ENCODE assay signal across 9 cellular contexts in the genomic region with DNA sequence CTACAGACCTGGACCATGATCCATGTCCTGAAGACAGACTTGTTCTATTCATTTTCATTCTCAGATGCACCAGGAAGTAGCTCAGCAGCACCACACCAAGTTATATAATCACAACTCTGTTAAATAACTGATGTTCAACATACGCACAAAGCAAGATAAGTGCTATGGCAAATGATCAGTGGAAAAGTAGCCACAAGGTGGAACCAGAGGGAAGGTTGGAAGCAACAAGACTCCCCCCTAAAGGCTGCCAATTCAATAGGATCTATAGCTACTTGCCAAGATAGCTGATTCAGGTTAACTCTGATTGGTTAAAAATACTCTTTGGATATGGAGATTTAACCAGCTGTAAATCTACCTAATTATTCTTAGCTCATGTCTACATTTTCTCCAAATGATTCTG. TPM values are rescaled to one million over a fixed set of nuclear protein-coding genes. Genes with fewer than 3 reads are reported as not detected.
DNase-seq lines count a peak whose midpoint lies in the region; ATAC-seq, FAIRE-seq and TF ChIP-seq lines count a peak whose summit lies in the region.
"Had no signal": no experiment of that assay in that cellular context is flagged by ENCODE, and none has a peak within 500 bp of the region (broad histone marks: within the 10 kb centered on the region; RNA-seq: fewer than 3 reads in every experiment).

No MANE protein-coding gene starts in this region.

- intact Hi-C loops in right lobe of liver (cut with DNase I): no loop called here

- peak; percentile 65 for FAIRE-seq in astrocyte (lab: Jason Lieb, UNC)
- FAIRE-seq: endometrium had no signal

- WGBS in right lobe of liver (ENCODE audit: insufficient coverage, low coverage, low lambda C conversion rate, missing lambda C conversion rate): 13% methylated on average over 1 of the region's 1 CpG

- H3K27me3 ChIP-seq in astrocyte (ENCODE audit: insufficient read depth, low read length) (no peaks in the 10 kb centered on the region), right lobe of liver (peaks cover 0 to 5% of the 10 kb centered on the region in 2 donors)

- H3K9me3 Mint-ChIP-seq in astrocyte (ENCODE audit: unreplicated experiment): no peaks in the 10 kb centered on the region
- H3K9me3 Mint-ChIP-seq in activated naive CD8-positive, alpha-beta T cell treated with anti-CD3 and anti-CD28 coated beads, Interleukin-2, amount 50 U/mL, for 24 hours: no peaks in the 10 kb centered on the region

- peak; percentile 72 to 81 (median 74) for ATAC-seq in right lobe of liver
- ATAC-seq in activated naive CD8-positive, alpha-beta T cell treated with anti-CD3 and anti-CD28 coated beads, Interleukin-2, amount 50 U/mL, for 24 hours: no peak
- ATAC-seq in HG02759 (IDR thresholded peaks at IDR 0.05; ENCODE audit: unreplicated experiment): no peak

- peak overlapping the region; percentile 69 for H3K4me2 ChIP-seq in astrocyte (ENCODE audit: low read length)

- H3K27me3 Mint-ChIP-seq in astrocyte (ENCODE audit: low read depth, unreplicated experiment): no peaks in the 10 kb centered on the region
- no peaks in the 10 kb centered on the region for H3K27me3 Mint-ChIP-seq in activated naive CD8-positive, alpha-beta T cell treated with anti-CD3 and anti-CD28 coated beads, Interleukin-2, amount 50 U/mL, for 24 hours

- peaks cover 13% of the 10 kb centered on the region for H3K4me1 ChIP-seq in astrocyte (ENCODE audit: insufficient read depth, low read length)
- H3K4me1 ChIP-seq in right lobe of liver: no peaks in the 10 kb centered on the region

- H3K27ac ChIP-seq in astrocyte (ENCODE audit: low read depth, low read length) (peak overlapping the region; percentile 47), right lobe of liver (no peak overlapping the region)

- peak overlapping the region; percentile 79 for H3K27ac Mint-ChIP-seq in astrocyte (ENCODE audit: unreplicated experiment)
- no peak overlapping the region for H3K27ac Mint-ChIP-seq in activated naive CD8-positive, alpha-beta T cell treated with anti-CD3 and anti-CD28 coated beads, Interleukin-2, amount 50 U/mL, for 24 hours

- H3K79me2 ChIP-seq in astrocyte (ENCODE audit: insufficient read depth, low read length): no peaks in the 10 kb centered on the region

- H3K36me3 ChIP-seq in astrocyte (ENCODE audit: insufficient read depth, low read length): no peaks in the 10 kb centered on the region
- no peaks in the 10 kb centered on the region for H3K36me3 ChIP-seq in right lobe of liver

- no peaks in the 10 kb centered on the region for H3K9me3 ChIP-seq in astrocyte (ENCODE audit: insufficient read depth, low read depth, low read length)
- H3K9me3 ChIP-seq in right lobe of liver: no peaks in the 10 kb centered on the region

- H3K4me3 Mint-ChIP-seq in astrocyte (ENCODE audit: unreplicated experiment): no peak overlapping the region
- no peak overlapping the region for H3K4me3 Mint-ChIP-seq in activated naive CD8-positive, alpha-beta T cell treated with anti-CD3 and anti-CD28 coated beads, Interleukin-2, amount 50 U/mL, for 24 hours

- TF ChIP-seq CTCF in astrocyte (IDR thresholded peaks at IDR 0.05; ENCODE audit: insufficient read depth, low read depth, low read length) (peak; percentile 43), right lobe of liver (IDR thresholded peaks at IDR 0.05) (peak; percentile 46 to 55 (median 47))

- no peaks in the 10 kb centered on the region for H4K20me1 ChIP-seq in astrocyte (ENCODE audit: insufficient read depth, low read length)

- TF ChIP-seq POLR2A in right lobe of liver (IDR thresholded peaks at IDR 0.05): no peak

- peak; percentile 1 for DNase-seq in COLO668 (lab: John Stamatoyannopoulos, UW; ENCODE audit: unreplicated experiment)
- DNase-seq in LHCN-M2 (ENCODE audit: low read depth): peak; percentile 57
- peak; percentile 40 for DNase-seq in astrocyte (ENCODE audit: low read depth)
- no peak for DNase-seq in right lobe of liver
- no peak for DNase-seq in activated T-cell treated with anti-CD3 and anti-CD28 coated beads, Interleukin-2, amount 50 U/mL, for 1 hour
- DNase-seq in activated naive CD8-positive, alpha-beta T cell treated with anti-CD3 and anti-CD28 coated beads, Interleukin-2, amount 50 U/mL, for 24 hours: no peak
- no peak for DNase-seq in activated T-cell treated with anti-CD3 and anti-CD28 coated beads, Interleukin-2, amount 50 U/mL, for 48 hours

- no peak overlapping the region for H2AFZ ChIP-seq in astrocyte (ENCODE audit: low read depth, low read length)

- peak overlapping the region; percentile 43 for H3K9ac ChIP-seq in astrocyte (ENCODE audit: low read length)

- peaks cover 18% of the 10 kb centered on the region for H3K4me1 Mint-ChIP-seq in astrocyte (ENCODE audit: low read depth, unreplicated experiment)
- no peaks in the 10 kb centered on the region for H3K4me1 Mint-ChIP-seq in activated naive CD8-positive, alpha-beta T cell treated with anti-CD3 and anti-CD28 coated beads, Interleukin-2, amount 50 U/mL, for 24 hours

- no peaks in the 10 kb centered on the region for H3K36me3 Mint-ChIP-seq in astrocyte (ENCODE audit: low read depth, unreplicated experiment)
- H3K36me3 Mint-ChIP-seq in activated naive CD8-positive, alpha-beta T cell treated with anti-CD3 and anti-CD28 coated beads, Interleukin-2, amount 50 U/mL, for 24 hours (ENCODE audit: low read depth): no peaks in the 10 kb centered on the region

- H3K4me3 ChIP-seq in astrocyte (ENCODE audit: insufficient read depth, low read depth, low read length) (no peak overlapping the region), right lobe of liver (no peak overlapping the region)

RNA-seq across cellular contexts. Expression of a gene that starts 23.7 kb away (rescaled TPM):
- not detected in 2 replicates for total RNA-seq in LHCN-M2 (2014; rRNA removed)
- polyA plus RNA-seq in LHCN-M2 (2012): not detected
- total RNA-seq in astrocyte: not detected in 2 replicates
- total RNA-seq in right lobe of liver: not detected

Comparison
In these comparisons a context has a peak if more than half of its experiments do, and no peak if none do; other contexts are left out.
1. DNase-seq: peak in COLO668 (single experiment), LHCN-M2 (single experiment) and astrocyte (single experiment); none in right lobe of liver (0 of 3), activated T-cell treated with anti-CD3 and anti-CD28 coated beads, Interleukin-2, amount 50 U/mL, for 1 hour (single experiment), activated naive CD8-positive, alpha-beta T cell treated with anti-CD3 and anti-CD28 coated beads, Interleukin-2, amount 50 U/mL, for 24 hours (single experiment) and activated T-cell treated with anti-CD3 and anti-CD28 coated beads, Interleukin-2, amount 50 U/mL, for 48 hours (0 of 2).
2. ATAC-seq: peak in right lobe of liver (4 of 4); none in activated naive CD8-positive, alpha-beta T cell treated with anti-CD3 and anti-CD28 coated beads, Interleukin-2, amount 50 U/mL, for 24 hours (single experiment) and HG02759 (single experiment).